ENCODE assay signal across 1 cellular context in genomic region chr12:96183734-96184370, GRCh38.
TF ChIP-seq lines count a peak whose summit lies in the region.

No MANE protein-coding gene starts in this region.

TF ChIP-seq in K562, 482 proteins besides CTCF, POLR2A, EP300 and RAD21 (continued from another document):
- no peak for TF ChIP-seq HBP1 (CRISPR knock-in tag; IDR thresholded peaks at IDR 0.05)
- TF ChIP-seq TCF3 (CRISPR knock-in tag; IDR thresholded peaks at IDR 0.05) = peak; percentile 64
- no peak for TF ChIP-seq POLR3G (IDR thresholded peaks at IDR 0.05; ENCODE audit: extremely low read depth, insufficient read length, insufficient replicate concordance)
- no peak for TF ChIP-seq SLC30A9 (CRISPR knock-in tag; IDR thresholded peaks at IDR 0.05)
- TF ChIP-seq CBFA2T2 (conservative IDR thresholded peaks at IDR 0.05) = peak; percentile 52
